ENCODE assay signal across 1 cellular context in the genomic region with DNA sequence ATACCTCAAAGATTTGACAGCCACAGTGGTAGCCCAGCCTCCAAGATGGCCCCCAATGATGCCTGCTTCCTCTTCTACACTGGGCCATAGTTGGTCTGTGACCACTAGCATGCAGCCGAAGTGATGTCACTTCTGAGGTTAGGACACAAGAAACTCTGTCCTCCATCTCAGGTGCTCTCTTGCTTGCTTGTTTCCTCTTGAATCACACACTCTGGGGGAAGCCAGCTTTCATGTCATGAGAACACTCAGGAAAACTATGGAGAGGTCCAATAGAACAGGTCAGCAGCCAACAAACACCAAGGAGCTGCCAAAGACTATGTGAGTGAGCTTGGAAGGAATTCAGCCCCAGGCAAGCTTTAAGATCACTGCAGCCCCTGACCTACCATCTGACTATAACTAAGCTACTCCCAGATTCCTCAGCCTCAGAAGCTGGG.
TF ChIP-seq lines count a peak whose summit lies in the region.

No MANE protein-coding gene starts in this region.

TF ChIP-seq in HepG2, 621 proteins besides CTCF, POLR2A, EP300 and RAD21:
- 0 out of 2 replicates have a peak, but pooled peaks have one; percentile 4 for TF ChIP-seq RBFOX2 (IDR thresholded peaks at IDR 0.05; ENCODE audit: low read depth, low read length)
- TF ChIP-seq NRL (CRISPR knock-in tag; IDR thresholded peaks at IDR 0.05; ENCODE audit: borderline replicate concordance) = no peak
